Comparison of ENCODE assay signal across 8 cellular contexts in genomic region chr15:98647774-98648653, GRCh38. TPM values are rescaled to one million over a fixed set of nuclear protein-coding genes. Genes with fewer than 3 reads are reported as not detected.
DNase-seq lines count a peak whose midpoint lies in the region; ATAC-seq and TF ChIP-seq lines count a peak whose summit lies in the region.

IGF1R (plus strand) TSS chr15:98648539; CDS start chr15:98649582, 1,043 bp downstream.

- peak; percentile 61 for DNase-seq in NCI-H1092 treated with DMSO at 0.1 percent for 48 hours (lab: John Stamatoyannopoulos, UW)
- DNase-seq in amniotic stem cell (lab: John Stamatoyannopoulos, UW) = peak; percentile 86
- DNase-seq in left ventricle myocardium inferior = peak; percentile 88
- DNase-seq in prostate gland (ENCODE audit: low spot score) = peak; percentile 88
- DNase-seq in upper lobe of right lung = peak; percentile 94

- H3K36me3 ChIP-seq in left ventricle myocardium inferior = no peaks in the 10 kb centered on the region
- H3K36me3 ChIP-seq in prostate gland = no peaks in the 10 kb centered on the region
- no peaks in the 10 kb centered on the region for H3K36me3 ChIP-seq in upper lobe of right lung

- H3K27me3 ChIP-seq in left ventricle myocardium inferior (ENCODE audit: low read depth) (peaks cover 32% of the 10 kb centered on the region), prostate gland (replicated peaks; ENCODE audit: insufficient read depth) (no peaks in the 10 kb centered on the region), upper lobe of right lung (peaks cover 10% of the 10 kb centered on the region)

- H3K4me1 ChIP-seq in left ventricle myocardium inferior (peaks cover 56% of the 10 kb centered on the region), prostate gland (replicated peaks) (no peaks in the 10 kb centered on the region), upper lobe of right lung (peaks cover 14% of the 10 kb centered on the region)

- TF ChIP-seq POLR2A in prostate gland (IDR thresholded peaks at IDR 0.05) = peak; percentile 49

- peak; percentile 43 for TF ChIP-seq CTCF in left ventricle myocardium inferior (IDR thresholded peaks at IDR 0.05; ENCODE audit: borderline replicate concordance)
- peak in 1 of 4 experiments; percentile 19 for TF ChIP-seq CTCF in prostate gland (IDR thresholded peaks at IDR 0.05)
- TF ChIP-seq CTCF in upper lobe of right lung (IDR thresholded peaks at IDR 0.05) = no peak

- H3K9me3 ChIP-seq in left ventricle myocardium inferior (replicated peaks) (no peaks in the 10 kb centered on the region), prostate gland (no peaks in the 10 kb centered on the region), upper lobe of right lung (no peaks in the 10 kb centered on the region)

- ATAC-seq in HG02610 (IDR thresholded peaks at IDR 0.05; ENCODE audit: unreplicated experiment) = peak; percentile 64
- peak; percentile 93 for ATAC-seq in upper lobe of right lung

- H3K27ac ChIP-seq in left ventricle myocardium inferior (replicated peaks) = peak within 1 kb of the TSS; percentile 98
- peak within 1 kb of the TSS; percentile 94 to 97 for H3K27ac ChIP-seq in prostate gland
- H3K27ac ChIP-seq in upper lobe of right lung = peak within 1 kb of the TSS; percentile 84

- WGBS in prostate gland = under 1% methylated on average over 53 of the region's 106 CpGs

- intact Hi-C loops in T-helper 1 cell treated with Interleukin-12 subunit alpha and Interleukin-12 subunit beta and Interleukin-4 antibody, amounts not matched to agents 30 ng/mL and 1 ng/mL, for 36 hours (cut with micrococcal nuclease) = loop anchor here (1.0 to 5.0 kb wide), 7 partner anchors 48 to 603 kb away; partner anchors contain the start of gene LRRC28
- intact Hi-C loops in left ventricle myocardium inferior (cut with micrococcal nuclease) (no loop called here), prostate gland (cut with DNase I) (loop anchor here (1.0 to 10.0 kb wide), 4 partner anchors 101 to 205 kb away; no protein-coding TSS in a partner anchor), upper lobe of right lung (cut with DNase I) (no loop called here)

- H3K4me3 ChIP-seq in GM08714 (ENCODE audit: low read length) (peak within 1 kb of the TSS; percentile 87), left ventricle myocardium inferior (peak within 1 kb of the TSS; percentile 95), prostate gland (peak within 1 kb of the TSS; percentile 93 to 98), upper lobe of right lung (peak within 1 kb of the TSS; percentile 91)

RNA-seq across cellular contexts. Expression of gene IGF1R, which starts in this region (rescaled TPM):
- total RNA-seq in T-helper 1 cell treated with Interleukin-12 subunit alpha and Interleukin-12 subunit beta and Interleukin-4 antibody, amounts not matched to agents 30 ng/mL and 1 ng/mL, for 36 hours = 20.0 and 21.5 TPM in 2 replicates
- total RNA-seq in left ventricle myocardium inferior (37.2 TPM), prostate gland (100 to 1,000 TPM; 190 to 216 TPM), upper lobe of right lung (40.0 TPM)

Comparison
In these comparisons a context has a peak if more than half of its experiments do, and no peak if none do; other contexts are left out.
1. Peak in every context shown above with its lines: DNase-seq, ATAC-seq, H3K4me3 ChIP-seq and H3K27ac ChIP-seq.
2. intact Hi-C loops: an anchor here in T-helper 1 cell treated with Interleukin-12 subunit alpha and Interleukin-12 subunit beta and Interleukin-4 antibody, amounts not matched to agents 30 ng/mL and 1 ng/mL, for 36 hours (1.0 to 5.0 kb wide) and prostate gland (1.0 to 10.0 kb wide); none called in left ventricle myocardium inferior and upper lobe of right lung.